ENCODE assay signal across 17 cellular contexts in genomic region chr11:44989831-44990566, GRCh38. TPM values are rescaled to one million over a fixed set of nuclear protein-coding genes. Genes with fewer than 3 reads are reported as not detected.
A peak's percentile ranks its signal among the peaks of the same experiment; 100 is the strongest.
DNase-seq lines count a peak whose midpoint lies in the region; TF ChIP-seq lines count a peak whose summit lies in the region.
"Had no signal": no experiment of that assay in that cellular context is flagged by ENCODE, and none has a peak within 500 bp of the region (broad histone marks: within the 10 kb centered on the region; RNA-seq: fewer than 3 reads in every experiment).

No MANE protein-coding gene starts in this region.

- H4K5ac ChIP-seq in mesendoderm (ENCODE audit: low read length) = no peak overlapping the region

- H2BK120ac ChIP-seq in mesendoderm (ENCODE audit: low read depth, low read length) = no peak overlapping the region

- H3K36me3 Mint-ChIP-seq in osteocyte (ENCODE audit: unreplicated experiment) = no peaks in the 10 kb centered on the region
- no peaks in the 10 kb centered on the region for H3K36me3 Mint-ChIP-seq in CD4-positive, alpha-beta memory T cell
- H3K36me3 Mint-ChIP-seq: CD14-positive monocyte had no signal

- intact Hi-C loops in CD4-positive, alpha-beta memory T cell (cut with micrococcal nuclease) = no loop called here

- no peak overlapping the region for H3K27ac Mint-ChIP-seq in osteocyte (ENCODE audit: unreplicated experiment)
- H3K27ac Mint-ChIP-seq in CD4-positive, alpha-beta memory T cell = no peak overlapping the region
- H3K27ac Mint-ChIP-seq: GM23338 had no signal

- no peaks in the 10 kb centered on the region for H3K36me3 ChIP-seq in mesendoderm (ENCODE audit: control insufficient read depth, insufficient read depth, low read length)
- H3K36me3 ChIP-seq in CD4-positive, alpha-beta memory T cell (ENCODE audit: insufficient read depth, low read length) = no peaks in the 10 kb centered on the region

- no peak overlapping the region for H2AK5ac ChIP-seq in mesendoderm (ENCODE audit: low read length)

- H3K4me3 ChIP-seq in mesendoderm (ENCODE audit: low read length) = no peak overlapping the region
- no peak overlapping the region for H3K4me3 ChIP-seq in CD4-positive, alpha-beta memory T cell (ENCODE audit: low read length in 2 of 2)
- H3K4me3 ChIP-seq: GM23338, SK-N-MC had no signal

- peaks cover 46% of the 10 kb centered on the region for H3K27me3 Mint-ChIP-seq in osteocyte (ENCODE audit: unreplicated experiment)
- no peaks in the 10 kb centered on the region for H3K27me3 Mint-ChIP-seq in CD4-positive, alpha-beta memory T cell

- H3K4me3 Mint-ChIP-seq in osteocyte (ENCODE audit: unreplicated experiment) = no peak overlapping the region
- no peak overlapping the region for H3K4me3 Mint-ChIP-seq in CD4-positive, alpha-beta memory T cell
- H3K4me3 Mint-ChIP-seq: CD14-positive monocyte, GM23338, neural crest cell had no signal

- H3K27me3 ChIP-seq in mesendoderm (ENCODE audit: insufficient read depth, low read length, poor library complexity) = no peaks in the 10 kb centered on the region
- no peaks in the 10 kb centered on the region for H3K27me3 ChIP-seq in CD4-positive, alpha-beta memory T cell (ENCODE audit: insufficient read depth, low read length)

- no peaks in the 10 kb centered on the region for H3K79me2 ChIP-seq in mesendoderm (ENCODE audit: control insufficient read depth, insufficient read depth, low read length)

- H2BK15ac ChIP-seq in mesendoderm (replicated peaks; ENCODE audit: low read depth) = no peak overlapping the region

- no peaks in the 10 kb centered on the region for H3K9me3 ChIP-seq in CD4-positive, alpha-beta memory T cell (ENCODE audit: control insufficient read depth in 1 of 2, low read length in 2 of 2)

- no peak overlapping the region for H3K23ac ChIP-seq in mesendoderm (ENCODE audit: low read length)

- H3K27ac ChIP-seq in mesendoderm (ENCODE audit: low read depth, low read length) = no peak overlapping the region
- no peak overlapping the region for H3K27ac ChIP-seq in CD4-positive, alpha-beta memory T cell (ENCODE audit: low read depth, low read length)
- H3K27ac ChIP-seq: SK-N-MC had no signal

- H3K79me1 ChIP-seq in mesendoderm (ENCODE audit: low read length) = no peaks in the 10 kb centered on the region

- CTCF ChIA-PET in CD4-positive, alpha-beta memory T cell (lab: Charles Lee; ENCODE audit: partially characterized antibody) = interaction anchor here (0.9 kb wide), 1 partner anchor 63 kb away, joined by 3 read pairs; no protein-coding TSS in a partner anchor

- no peak overlapping the region for H3K18ac ChIP-seq in mesendoderm (ENCODE audit: low read length)

- H2BK5ac ChIP-seq in mesendoderm (ENCODE audit: low read length) = no peak overlapping the region

- no peak overlapping the region for H3K4ac ChIP-seq in mesendoderm (ENCODE audit: low read depth, low read length)

- H3K9ac ChIP-seq in mesendoderm (ENCODE audit: low read length) = no peak overlapping the region

- H3K4me2 ChIP-seq in mesendoderm (ENCODE audit: low read length) = no peak overlapping the region
- H3K4me2 ChIP-seq: GM23338 had no signal

- TF ChIP-seq CTCF in osteocyte (IDR thresholded peaks at IDR 0.05) = no peak

- WGBS in mesendoderm (ENCODE audit: extremely low coverage, insufficient coverage, low lambda C conversion rate) = no CpG with 5 or more reads among the region's 21 CpGs

- H4K8ac ChIP-seq in mesendoderm (ENCODE audit: low read depth, low read length) = no peak overlapping the region

- H3K9me3 Mint-ChIP-seq in osteocyte (ENCODE audit: unreplicated experiment) = no peaks in the 10 kb centered on the region
- no peaks in the 10 kb centered on the region for H3K9me3 Mint-ChIP-seq in CD4-positive, alpha-beta memory T cell
- H3K9me3 Mint-ChIP-seq: CD14-positive monocyte, GM23338, neural crest cell had no signal

- DNase-seq in DMS153 (lab: John Stamatoyannopoulos, UW) (peak; percentile 72), NCI-H2107 treated with DMSO at 0.1 percent for 48 hours (lab: John Stamatoyannopoulos, UW; ENCODE audit: unreplicated experiment) (peak; percentile 84), ecto neural progenitor cell (ENCODE audit: low spot score) (peak; percentile 41), osteocyte (ENCODE audit: extremely low spot score, unreplicated experiment) (peak; percentile 77), mesendoderm (no peak), SW 1271 (lab: John Stamatoyannopoulos, UW) (no peak), NCI-H748 (lab: John Stamatoyannopoulos, UW; ENCODE audit: unreplicated experiment) (no peak)
- no peak for DNase-seq in CD4-positive, alpha-beta memory T cell
- DNase-seq: activated CD4-positive, alpha-beta T cell treated with anti-CD3 and anti-CD28 coated beads for 48 hours; activated naive CD4-positive, alpha-beta T cell; cerebellar nuclear complex; NCI-H510A; stimulated activated CD4-positive, alpha-beta T cell treated with anti-CD3 and anti-CD28 coated beads, Interleukin-12 subunit alpha, Interleukin-12 subunit beta, amount 100 ng/mL, for 4 hours had no signal

- no peaks in the 10 kb centered on the region for H3K4me1 Mint-ChIP-seq in osteocyte (ENCODE audit: unreplicated experiment)
- H3K4me1 Mint-ChIP-seq in CD4-positive, alpha-beta memory T cell = peaks cover 0 to 4% (median 2%) of the 10 kb centered on the region in 4 donors
- H3K4me1 Mint-ChIP-seq: CD14-positive monocyte had no signal

- POLR2A ChIA-PET in CD4-positive, alpha-beta memory T cell (lab: Charles Lee; ENCODE audit: partially characterized antibody) = no interaction called here

- no peak overlapping the region for H3K56ac ChIP-seq in mesendoderm (ENCODE audit: low read length)

- no peaks in the 10 kb centered on the region for H3K4me1 ChIP-seq in mesendoderm (ENCODE audit: control insufficient read depth, low read depth, low read length)
- H3K4me1 ChIP-seq in CD4-positive, alpha-beta memory T cell (ENCODE audit: insufficient read depth, low read length) = no peaks in the 10 kb centered on the region

RNA-seq across cellular contexts. Expression of gene TP53I11, which starts 39.3 kb away (rescaled TPM):
- total RNA-seq in osteocyte = 137 and 159 TPM in 2 replicates
- 23.1 TPM for polyA plus RNA-seq in mesendoderm (2013, experiment 1 of 2)
- 24.6 TPM for polyA plus RNA-seq in mesendoderm (2013, experiment 2 of 2)
- total RNA-seq in CD4-positive, alpha-beta memory T cell = 1 to 10 TPM; 4.0 to 7.0 TPM
- 1 to 10 TPM; 1.1 to 6.2 TPM for polyA plus RNA-seq in CD4-positive, alpha-beta memory T cell

Comparison
In these comparisons a context has a peak if more than half of its experiments do, and no peak if none do; other contexts are left out.
1. DNase-seq: peak in DMS153 (single experiment), NCI-H2107 treated with DMSO at 0.1 percent for 48 hours (single experiment), ecto neural progenitor cell (single experiment) and osteocyte (single experiment); none in mesendoderm (single experiment), SW 1271 (0 of 2), NCI-H748 (single experiment) and CD4-positive, alpha-beta memory T cell (0 of 5).
2. RNA of gene TP53I11, which starts 39.3 kb away (total RNA-seq): 137 to 159 TPM in osteocyte; 4.0 to 7.0 TPM in CD4-positive, alpha-beta memory T cell; every median in the first group is over 10 times any median in the second.